Comparison of ENCODE assay signal across 24 cellular contexts in the genomic region with DNA sequence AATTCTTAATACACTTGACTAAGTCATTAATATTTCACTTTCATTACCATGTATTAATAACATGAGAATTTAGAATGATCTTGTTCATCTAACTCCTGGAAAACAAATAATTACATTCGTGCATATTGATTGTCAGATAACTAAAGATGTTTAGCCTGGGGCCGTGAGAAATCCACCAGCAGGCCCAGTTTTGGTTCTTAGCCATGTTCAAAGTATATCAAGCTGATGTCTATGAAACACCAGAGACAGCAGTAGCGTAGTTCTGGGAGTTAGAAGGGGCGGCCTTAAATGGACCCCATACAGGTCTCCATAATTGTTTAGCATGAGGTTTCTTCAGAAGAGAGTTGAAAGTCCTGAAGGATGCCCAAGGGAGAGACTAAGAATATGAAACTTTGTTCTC.
"Had no signal": no experiment of that assay in that cellular context is flagged by ENCODE, and none has a peak within 500 bp of the region (broad histone marks: within the 10 kb centered on the region; RNA-seq: fewer than 3 reads in every experiment).

No MANE protein-coding gene starts in this region.

- H3K4me3 ChIP-seq: coronary artery, dorsolateral prefrontal cortex, esophagus squamous epithelium, gastrocnemius medialis, heart right ventricle, left lung, lower lobe of right lung, mucosa of descending colon had no signal

- H3K4me1 ChIP-seq: esophagus squamous epithelium, gastrocnemius medialis, heart right ventricle, left lung, lower lobe of right lung had no signal

- H3K36me3 ChIP-seq: esophagus squamous epithelium, gastrocnemius medialis, heart right ventricle, left lung, lower lobe of right lung had no signal

- H3K27ac ChIP-seq: coronary artery, dorsolateral prefrontal cortex, epithelial cell of prostate, esophagus squamous epithelium, gastrocnemius medialis, heart right ventricle, left lung, lower lobe of right lung had no signal

- H3K9me3 ChIP-seq: esophagus squamous epithelium, gastrocnemius medialis, heart right ventricle, left lung, lower lobe of right lung, mucosa of descending colon had no signal

- H3K27me3 ChIP-seq: dorsolateral prefrontal cortex, esophagus squamous epithelium, gastrocnemius medialis, heart right ventricle, left lung had no signal

- ATAC-seq: esophagus mucosa, gastrocnemius medialis, heart right ventricle, left cardiac atrium, left lung, left ventricle myocardium superior, lower lobe of right lung, mucosa of descending colon had no signal

- DNase-seq: dermis blood vessel endothelial cell; dorsolateral prefrontal cortex; effector CD4-positive, alpha-beta T cell; effector memory CD4-positive, alpha-beta T cell; endodermal cell; erythroblast; esophagus squamous epithelium; foreskin fibroblast; foreskin melanocyte; gastrocnemius medialis; glutamatergic neuron; head of caudate nucleus; heart right ventricle; hippocampal formation; left cardiac atrium; left lung; left ventricle myocardium superior; lower lobe of right lung; mesenchymal stem cell; mucosa of descending colon; naive B cell had no signal
